8 cellular contexts compared by ENCODE assay signal in the genomic region with DNA sequence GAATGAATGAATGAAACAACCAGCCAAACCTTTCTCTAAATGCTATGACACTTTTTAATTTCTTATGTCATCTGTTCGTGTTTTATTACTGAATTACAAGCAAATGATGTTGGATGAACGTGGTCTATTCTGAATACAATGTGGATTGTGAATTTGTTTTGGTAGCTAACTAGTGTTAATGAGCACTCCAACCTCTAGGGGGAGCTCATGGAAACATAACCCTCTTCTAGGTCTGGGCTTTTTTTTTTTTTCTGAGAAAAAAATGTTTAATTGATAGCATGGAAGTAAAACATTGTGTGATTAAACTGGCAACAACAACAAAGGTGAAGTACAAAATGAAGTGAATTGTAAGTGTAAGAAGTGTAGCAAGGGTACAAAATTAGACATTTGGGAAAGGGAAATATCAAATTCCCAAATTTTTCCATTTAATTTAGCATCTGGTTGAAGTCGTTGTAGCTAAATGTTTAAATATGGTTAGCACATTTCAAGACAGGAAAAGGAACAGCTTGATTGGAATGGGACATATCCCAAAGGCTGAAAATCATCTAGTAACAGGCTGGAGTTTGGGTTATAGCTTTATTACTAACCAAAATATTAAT. TPM values are rescaled to one million over a fixed set of nuclear protein-coding genes. Genes with fewer than 3 reads are reported as not detected.
DNase-seq lines count a peak whose midpoint lies in the region; ATAC-seq and TF ChIP-seq lines count a peak whose summit lies in the region.

No MANE protein-coding gene starts in this region.

- 64 to 69% methylated on average over 3 of the region's 3 CpGs for WGBS in upper lobe of left lung, 2 donors

- H3K27me3 Mint-ChIP-seq in CD14-positive monocyte (ENCODE audit: low read depth in 3 of 3), result no peaks in the 10 kb centered on the region

- peaks cover 3% of the 10 kb centered on the region for H3K4me1 Mint-ChIP-seq in CD14-positive monocyte

- no peak overlapping the region for H3K4me3 ChIP-seq in upper lobe of left lung

- H3K36me3 Mint-ChIP-seq in CD14-positive monocyte, result no peaks in the 10 kb centered on the region

- no peaks in the 10 kb centered on the region for H3K36me3 ChIP-seq in upper lobe of left lung

- intact Hi-C loops in CD14-positive monocyte (cut with micrococcal nuclease), result no loop called here

- no peak for DNase-seq in CD14-positive monocyte (ENCODE audit: low spot score)
- DNase-seq in RPMI7951 (ENCODE audit: low read depth), result peak; percentile 26
- DNase-seq in fibroblast of the conjunctiva (ENCODE audit: low read depth), result peak; percentile 6
- no peak for DNase-seq in upper lobe of left lung
- no peak for DNase-seq in globus pallidus (ENCODE audit: low spot score)
- DNase-seq in DMS114 treated with DMSO at 0.1 percent for 48 hours (lab: John Stamatoyannopoulos, UW; ENCODE audit: unreplicated experiment), result no peak

- no peaks in the 10 kb centered on the region for H3K9me3 ChIP-seq in upper lobe of left lung

- no peaks in the 10 kb centered on the region for H3K4me1 ChIP-seq in upper lobe of left lung

- no peak overlapping the region for H3K4me3 Mint-ChIP-seq in CD14-positive monocyte

- H3K27me3 ChIP-seq in upper lobe of left lung, result no peaks in the 10 kb centered on the region

- TF ChIP-seq CTCF in CD14-positive monocyte (IDR thresholded peaks at IDR 0.05) (peak; percentile 85), upper lobe of left lung (IDR thresholded peaks at IDR 0.05) (peak in 4 of 6 experiments; percentile 19 to 30 (median 22))

- no peak for TF ChIP-seq EP300 in upper lobe of left lung (IDR thresholded peaks at IDR 0.05)

- ATAC-seq in GM18511 (IDR thresholded peaks at IDR 0.05; ENCODE audit: unreplicated experiment) (peak; percentile 80), HG03175 (IDR thresholded peaks at IDR 0.05; ENCODE audit: unreplicated experiment) (peak; percentile 88), upper lobe of left lung (ENCODE audit: low FRiP score in 2 of 2) (peak in 1 of 2 donors; percentile 68)

- no peak overlapping the region for H3K27ac Mint-ChIP-seq in CD14-positive monocyte

- no peak overlapping the region for H3K27ac ChIP-seq in upper lobe of left lung

- peaks cover 0 to 14% (median 6%) of the 10 kb centered on the region in 7 donors for H3K9me3 Mint-ChIP-seq in CD14-positive monocyte

- TF ChIP-seq POLR2A in upper lobe of left lung (IDR thresholded peaks at IDR 0.05), result no peak

RNA-seq across cellular contexts. Expression of gene PTGS2, which starts 42.6 kb away (rescaled TPM):
- 100 to 1,000 TPM in 1 of 2 donors, 10 to 100 TPM in 1; 39.2 to 113 TPM for polyA plus RNA-seq in CD14-positive monocyte
- 2.1 and 2.4 TPM in 2 replicates for total RNA-seq in RPMI7951 (2014; rRNA removed; shearing (Covaris generic))
- total RNA-seq in upper lobe of left lung, result 10 to 100 TPM in 5 of 6 donors, 1 to 10 TPM in 1; 5.3 to 34.3 (median 25.1) TPM

Comparison
In these comparisons a context has a peak if more than half of its experiments do, and no peak if none do; other contexts are left out.
1. DNase-seq: peak in RPMI7951 (single experiment) and fibroblast of the conjunctiva (single experiment); none in CD14-positive monocyte (single experiment), upper lobe of left lung (0 of 2), globus pallidus (single experiment) and DMS114 treated with DMSO at 0.1 percent for 48 hours (single experiment).